Comparison of ENCODE assay signal across 8 cellular contexts in genomic region chr16:69567031-69567680, GRCh38. TPM values are rescaled to one million over a fixed set of nuclear protein-coding genes. Genes with fewer than 3 reads are reported as not detected.
DNase-seq lines count a peak whose midpoint lies in the region; ATAC-seq, FAIRE-seq and TF ChIP-seq lines count a peak whose summit lies in the region.

No MANE protein-coding gene starts in this region.

- H3K4me1 ChIP-seq in colonic mucosa: peaks cover 6% of the 10 kb centered on the region
- peaks cover 65% of the 10 kb centered on the region for H3K4me1 ChIP-seq in lower lobe of right lung
- peaks cover 19% of the 10 kb centered on the region for H3K4me1 ChIP-seq in thymus (ENCODE audit: control insufficient read depth, insufficient read depth, low read length)

- intact Hi-C loops in colonic mucosa (cut with DNase I): loop anchor here (10.0 kb wide), 1 partner anchor 172 kb away; no protein-coding TSS in a partner anchor
- intact Hi-C loops in lower lobe of right lung (cut with DNase I): no loop called here

- DNase-seq in activated naive CD4-positive, alpha-beta T cell treated with Interleukin-2 at 50 U/mL for 16 hours: peak; percentile 20
- no peak for DNase-seq in activated naive CD4-positive, alpha-beta T cell (lab: John Stamatoyannopoulos, UW)
- DNase-seq in RPMI8226 (peak; percentile 44), colonic mucosa (no peak), lower lobe of right lung (no peak), LoVo (ENCODE audit: low spot score) (no peak), GM12891 (ENCODE audit: insufficient read length, low spot score) (no peak)

- H3K27ac ChIP-seq in colonic mucosa (peak overlapping the region; percentile 94), lower lobe of right lung (peak overlapping the region; percentile 97), thymus (ENCODE audit: low read depth) (peak overlapping the region; percentile 93)

- H3K9me3 ChIP-seq in colonic mucosa (no peaks in the 10 kb centered on the region), lower lobe of right lung (no peaks in the 10 kb centered on the region), thymus (ENCODE audit: control insufficient read depth) (no peaks in the 10 kb centered on the region)

- H3K27me3 ChIP-seq in colonic mucosa (no peaks in the 10 kb centered on the region), lower lobe of right lung (ENCODE audit: low read depth) (no peaks in the 10 kb centered on the region), thymus (ENCODE audit: control insufficient read depth, insufficient read depth) (no peaks in the 10 kb centered on the region)

- WGBS in thymus: 2% methylated on average over 7 of the region's 7 CpGs

- H3K36me3 ChIP-seq in colonic mucosa (no peaks in the 10 kb centered on the region), lower lobe of right lung (no peaks in the 10 kb centered on the region), thymus (ENCODE audit: control insufficient read depth, insufficient read depth) (no peaks in the 10 kb centered on the region)

- peak; percentile 5 to 33 for ATAC-seq in lower lobe of right lung

- TF ChIP-seq POLR2A in GM12891 (IDR thresholded peaks at IDR 0.05; ENCODE audit: low read depth, low read length): no peak

- no peak for FAIRE-seq in GM12891 (lab: Jason Lieb, UNC)

- H3K4me3 ChIP-seq in colonic mucosa (peak overlapping the region; percentile 60), lower lobe of right lung (peak overlapping the region; percentile 88), thymus (ENCODE audit: low read length) (peak overlapping the region; percentile 89)

- no peak for TF ChIP-seq CTCF in colonic mucosa (IDR thresholded peaks at IDR 0.05)
- TF ChIP-seq CTCF in lower lobe of right lung (IDR thresholded peaks at IDR 0.05): no peak

- H3K9ac ChIP-seq in colonic mucosa (ENCODE audit: low read depth in 2 of 2, low read length in 2 of 2): peak overlapping the region; percentile 96

TF ChIP-seq in GM12891, 5 proteins besides CTCF, POLR2A, EP300 and RAD21:
- TF ChIP-seq PAX5 (IDR thresholded peaks at IDR 0.05; ENCODE audit: insufficient read depth, low read length, severe bottlenecking) (no peak), POU2F2 (IDR thresholded peaks at IDR 0.05; ENCODE audit: low read depth, low read length) (no peak), TAF1 (IDR thresholded peaks at IDR 0.05; ENCODE audit: low read depth, low read length) (no peak), POLR2AphosphoS5 (IDR thresholded peaks at IDR 0.05; ENCODE audit: low read depth, low read length) (no peak), SPI1 (IDR thresholded peaks at IDR 0.05; ENCODE audit: low read depth, low read length) (no peak)

RNA-seq across cellular contexts. Expression of gene NFAT5, which starts 1.4 kb away (rescaled TPM):
- total RNA-seq in colonic mucosa: 10 to 100 TPM; 18.4 to 30.2 TPM
- total RNA-seq in lower lobe of right lung: 56.7 TPM
- 4.5 TPM for polyA plus RNA-seq in thymus
- 4.7 TPM for polyA plus RNA-seq in GM12891 (2012; ENCODE audit: low read depth, missing spikeins)

Comparison
In these comparisons a context has a peak if more than half of its experiments do, and no peak if none do; other contexts are left out.
1. DNase-seq: peak in activated naive CD4-positive, alpha-beta T cell treated with Interleukin-2 at 50 U/mL for 16 hours (single experiment) and RPMI8226 (single experiment); none in activated naive CD4-positive, alpha-beta T cell (0 of 4), colonic mucosa (single experiment), lower lobe of right lung (single experiment), LoVo (single experiment) and GM12891 (single experiment).
2. Peak in every context shown above with its lines, with median percentiles within 50 percentile points of each other: H3K27ac ChIP-seq and H3K4me3 ChIP-seq.